In the genomic region with DNA sequence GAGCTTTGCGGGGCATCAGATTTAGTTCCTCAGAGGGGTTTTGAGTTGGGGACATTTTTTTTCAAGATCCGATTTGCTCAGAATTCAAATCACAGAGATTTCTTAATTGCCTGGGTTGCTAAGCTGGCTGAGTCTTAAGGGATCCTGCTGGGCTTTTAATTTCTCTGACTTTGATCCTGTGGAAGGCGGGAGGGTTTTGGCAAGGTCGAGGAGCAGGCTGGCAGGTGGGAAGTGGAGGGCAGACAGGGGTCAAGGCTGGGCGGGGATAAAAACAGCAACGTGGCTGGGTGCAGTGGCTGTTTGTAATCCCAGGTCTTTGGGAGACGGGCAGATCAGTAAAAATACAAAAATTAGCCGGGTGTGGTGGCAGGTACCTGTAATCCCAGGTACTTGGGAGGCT, we compare ENCODE assay signal across 12 cellular contexts. TPM values are rescaled to one million over a fixed set of nuclear protein-coding genes. Genes with fewer than 3 reads are reported as not detected.
"Had no signal": no experiment of that assay in that cellular context is flagged by ENCODE, and none has a peak within 500 bp of the region (broad histone marks: within the 10 kb centered on the region; RNA-seq: fewer than 3 reads in every experiment).

No MANE protein-coding gene starts in this region.

- DNase-seq: activated CD4-positive, CD25-positive, alpha-beta regulatory T cell; activated naive CD4-positive, alpha-beta T cell treated with anti-CD3 and anti-CD28 coated beads, Interleukin-2, amount 50 U/mL, for 16 hours; adrenal gland; erythroblast; stimulated activated CD4-positive, alpha-beta T cell treated with anti-CD3 and anti-CD28 coated beads, Interleukin-4, amount 100 ng/mL, for 4 hours; tibial artery had no signal

- H3K9me3 Mint-ChIP-seq: dendritic cell treated with granulocyte-macrophage colony-stimulating factor and Interleukin-4, amounts not matched to agents 40 ng/mL and 50 ng/mL, for 4 days had no signal

- H3K4me1 ChIP-seq: adrenal gland, tibial artery, vagina had no signal

- H3K4me3 ChIP-seq: adrenal gland, tibial artery, vagina had no signal

- H3K4me3 Mint-ChIP-seq: dendritic cell treated with granulocyte-macrophage colony-stimulating factor and Interleukin-4, amounts not matched to agents 40 ng/mL and 50 ng/mL, for 4 days had no signal

- H3K36me3 ChIP-seq: adrenal gland, tibial artery, vagina had no signal

- H3K27ac Mint-ChIP-seq: dendritic cell treated with granulocyte-macrophage colony-stimulating factor and Interleukin-4, amounts not matched to agents 40 ng/mL and 50 ng/mL, for 4 days had no signal

- H3K9me3 ChIP-seq: adrenal gland, tibial artery, vagina had no signal

- H3K27me3 ChIP-seq: adrenal gland, vagina had no signal

- H3K27ac ChIP-seq: adrenal gland, tibial artery, vagina had no signal

RNA-seq across cellular contexts. Expression of gene CCDC63, which starts 33.5 kb away (rescaled TPM):
- total RNA-seq: adrenal gland, osteocyte, renal cortical epithelial cell, skeletal muscle tissue, vagina had no signal
- polyA plus RNA-seq: adrenal gland, neural cell had no signal
